ENCODE assay signal across 8 cellular contexts in genomic region chr17:60422162-60422665, GRCh38. TPM values are rescaled to one million over a fixed set of nuclear protein-coding genes. Genes with fewer than 3 reads are reported as not detected.
DNase-seq lines count a peak whose midpoint lies in the region; ATAC-seq, FAIRE-seq and TF ChIP-seq lines count a peak whose summit lies in the region.

TSS of gene CHCT1 (plus strand) at chr17:60422489. CDS start at chr17:60422593, 104 bp downstream.

- H3K27me3 ChIP-seq in heart left ventricle = no peaks in the 10 kb centered on the region

- H3K4me3 ChIP-seq in GM12875 (ENCODE audit: low read depth, low read length) (peak within 1 kb of the TSS; percentile 54), WI38 (ENCODE audit: low read depth, low read length) (peak within 1 kb of the TSS; percentile 56), heart left ventricle (peak within 1 kb of the TSS; percentile 33 to 68 (median 54))

- no peak for TF ChIP-seq CTCF in GM12875 (IDR thresholded peaks at IDR 0.05; ENCODE audit: borderline replicate concordance, insufficient read depth, low read depth, low read length)
- no peak for TF ChIP-seq CTCF in WI38 (IDR thresholded peaks at IDR 0.05; ENCODE audit: low read depth, low read length)
- no peak for TF ChIP-seq CTCF in heart left ventricle (IDR thresholded peaks at IDR 0.05)
- TF ChIP-seq CTCF in GM20000 (IDR thresholded peaks at IDR 0.05; ENCODE audit: extremely low read depth, missing control alignments) = no peak

- no peaks in the 10 kb centered on the region for H3K36me3 ChIP-seq in heart left ventricle

- peak in 2 of 4 donors; percentile 8 to 17 for ATAC-seq in heart left ventricle
- peak; percentile 19 for ATAC-seq in sciatic nerve
- no peak for ATAC-seq in HG02938 (IDR thresholded peaks at IDR 0.05; ENCODE audit: unreplicated experiment)

- no peak for TF ChIP-seq POLR2A in heart left ventricle (IDR thresholded peaks at IDR 0.05)

- peak in 2 of 5 donors; percentile 13 to 23 for DNase-seq in heart left ventricle
- DNase-seq in sciatic nerve (ENCODE audit: low spot score) = no peak
- DNase-seq in GM20000 (ENCODE audit: low spot score) = no peak
- DNase-seq in frontal cortex (ENCODE audit: low spot score in 2 of 2) = no peak
- DNase-seq in glomerular visceral epithelial cell (ENCODE audit: extremely low spot score) = no peak

- 66 to 77% (median 72%) methylated on average over 18 of the region's 18 CpGs for WGBS in heart left ventricle, 4 donors

- no peak for FAIRE-seq in frontal cortex (lab: Jason Lieb, UNC)

- intact Hi-C loops in heart left ventricle (cut with DNase I) (no loop called here), sciatic nerve (cut with DNase I) (no loop called here)

- H3K4me1 ChIP-seq in heart left ventricle = peaks cover 0 to 18% (median 8%) of the 10 kb centered on the region in 12 donors

- H3K9me3 ChIP-seq in heart left ventricle = no peaks in the 10 kb centered on the region

- H3K27ac ChIP-seq in heart left ventricle = peak within 1 kb of the TSS in 5 of 12 donors; percentile 8 to 58 (median 35)

RNA-seq across cellular contexts. Expression of gene CHCT1, which starts in this region (rescaled TPM):
- total RNA-seq in heart left ventricle (under 1 TPM in 1 of 9 donors, not detected in 8; 0.27 TPM), sciatic nerve (not detected), frontal cortex (not detected)
- not detected for polyA plus RNA-seq in heart left ventricle

Comparison
In these comparisons a context has a peak if more than half of its experiments do, and no peak if none do; other contexts are left out.
1. Peak in ATAC-seq in sciatic nerve; RNA of the gene not detected or under 1 TPM.